1 cellular context compared by ENCODE assay signal in the genomic region with DNA sequence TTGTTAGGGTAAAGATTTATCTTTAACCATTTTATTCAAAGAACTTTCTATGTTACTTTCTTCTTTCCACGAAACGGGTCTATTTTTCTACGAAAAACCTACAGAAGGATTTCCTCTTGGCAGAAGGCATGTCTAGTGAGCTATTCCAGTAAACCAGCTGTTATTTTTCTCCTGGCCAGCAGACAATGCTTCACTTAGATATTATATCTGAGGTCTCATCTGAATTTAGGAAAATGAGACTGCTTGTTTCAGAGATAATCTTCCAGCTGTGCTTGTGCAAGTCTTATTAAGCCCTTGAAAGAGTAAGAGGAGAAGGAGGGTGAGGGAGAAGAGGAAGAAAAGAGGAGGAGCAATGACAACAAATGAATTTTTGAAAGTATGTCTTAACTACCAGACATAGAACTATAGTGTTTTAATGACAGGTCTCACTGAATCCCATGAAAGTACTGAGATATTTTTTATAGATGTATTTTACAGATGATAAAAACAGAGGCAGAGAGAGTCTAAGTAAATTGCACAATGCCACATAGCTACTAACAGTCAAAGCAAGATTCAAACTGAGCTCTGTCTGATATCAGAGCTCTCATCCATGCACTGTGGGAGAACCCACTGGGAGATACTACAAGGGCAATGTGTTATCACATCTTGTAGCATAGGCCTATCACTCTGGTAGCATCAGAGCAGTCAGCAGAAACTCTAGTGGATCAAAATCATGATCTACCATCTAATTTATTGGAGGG.
TF ChIP-seq lines count a peak whose summit lies in the region.

No MANE protein-coding gene starts in this region.

TF ChIP-seq in K562, 482 proteins besides CTCF, POLR2A, EP300 and RAD21 (continued from another document):
- TF ChIP-seq, protein P1, sequence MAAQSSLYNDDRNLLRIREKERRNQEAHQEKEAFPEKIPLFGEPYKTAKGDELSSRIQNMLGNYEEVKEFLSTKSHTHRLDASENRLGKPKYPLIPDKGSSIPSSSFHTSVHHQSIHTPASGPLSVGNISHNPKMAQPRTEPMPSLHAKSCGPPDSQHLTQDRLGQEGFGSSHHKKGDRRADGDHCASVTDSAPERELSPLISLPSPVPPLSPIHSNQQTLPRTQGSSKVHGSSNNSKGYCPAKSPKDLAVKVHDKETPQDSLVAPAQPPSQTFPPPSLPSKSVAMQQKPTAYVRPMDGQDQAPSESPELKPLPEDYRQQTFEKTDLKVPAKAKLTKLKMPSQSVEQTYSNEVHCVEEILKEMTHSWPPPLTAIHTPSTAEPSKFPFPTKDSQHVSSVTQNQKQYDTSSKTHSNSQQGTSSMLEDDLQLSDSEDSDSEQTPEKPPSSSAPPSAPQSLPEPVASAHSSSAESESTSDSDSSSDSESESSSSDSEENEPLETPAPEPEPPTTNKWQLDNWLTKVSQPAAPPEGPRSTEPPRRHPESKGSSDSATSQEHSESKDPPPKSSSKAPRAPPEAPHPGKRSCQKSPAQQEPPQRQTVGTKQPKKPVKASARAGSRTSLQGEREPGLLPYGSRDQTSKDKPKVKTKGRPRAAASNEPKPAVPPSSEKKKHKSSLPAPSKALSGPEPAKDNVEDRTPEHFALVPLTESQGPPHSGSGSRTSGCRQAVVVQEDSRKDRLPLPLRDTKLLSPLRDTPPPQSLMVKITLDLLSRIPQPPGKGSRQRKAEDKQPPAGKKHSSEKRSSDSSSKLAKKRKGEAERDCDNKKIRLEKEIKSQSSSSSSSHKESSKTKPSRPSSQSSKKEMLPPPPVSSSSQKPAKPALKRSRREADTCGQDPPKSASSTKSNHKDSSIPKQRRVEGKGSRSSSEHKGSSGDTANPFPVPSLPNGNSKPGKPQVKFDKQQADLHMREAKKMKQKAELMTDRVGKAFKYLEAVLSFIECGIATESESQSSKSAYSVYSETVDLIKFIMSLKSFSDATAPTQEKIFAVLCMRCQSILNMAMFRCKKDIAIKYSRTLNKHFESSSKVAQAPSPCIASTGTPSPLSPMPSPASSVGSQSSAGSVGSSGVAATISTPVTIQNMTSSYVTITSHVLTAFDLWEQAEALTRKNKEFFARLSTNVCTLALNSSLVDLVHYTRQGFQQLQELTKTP (IDR thresholded peaks at IDR 0.05; ENCODE audit: low read depth in 1 of 2, partially characterized antibody in 2 of 2): peak in 1 of 2 experiments; percentile 15
- TF ChIP-seq ZNF184 (CRISPR knock-in tag; IDR thresholded peaks at IDR 0.05) (no peak), MEIS2 (IDR thresholded peaks at IDR 0.05; ENCODE audit: partially characterized antibody) (peak; percentile 1), TAL1 (IDR thresholded peaks at IDR 0.05) (peak; percentile 68), ZSCAN32 (CRISPR knock-in tag; IDR thresholded peaks at IDR 0.05) (no peak), THAP7 (CRISPR knock-in tag; IDR thresholded peaks at IDR 0.05) (no peak), POLR2H (tag; IDR thresholded peaks at IDR 0.05; ENCODE audit: low read depth) (peak; percentile 36; the same call in 1 of the 2 replicates), ADNP (tag; IDR thresholded peaks at IDR 0.05) (no peak; the same call in 1 of the 2 replicates), ZNF318 (IDR thresholded peaks at IDR 0.05; ENCODE audit: borderline replicate concordance in 1 of 2, low read depth in 1 of 2) (peak in 1 of 2 experiments; percentile 51; a peak in 1 of 4 replicates), GATAD2A (IDR thresholded peaks at IDR 0.05) (peak; percentile 36; the same call in 1 of the 2 replicates), ZBTB40 (IDR thresholded peaks at IDR 0.05) (0 out of 2 replicates have a peak, but pooled peaks have one; percentile 13), ZBTB40 (CRISPR knock-in tag; IDR thresholded peaks at IDR 0.05) (no peak)
- TF ChIP-seq, protein P2, sequence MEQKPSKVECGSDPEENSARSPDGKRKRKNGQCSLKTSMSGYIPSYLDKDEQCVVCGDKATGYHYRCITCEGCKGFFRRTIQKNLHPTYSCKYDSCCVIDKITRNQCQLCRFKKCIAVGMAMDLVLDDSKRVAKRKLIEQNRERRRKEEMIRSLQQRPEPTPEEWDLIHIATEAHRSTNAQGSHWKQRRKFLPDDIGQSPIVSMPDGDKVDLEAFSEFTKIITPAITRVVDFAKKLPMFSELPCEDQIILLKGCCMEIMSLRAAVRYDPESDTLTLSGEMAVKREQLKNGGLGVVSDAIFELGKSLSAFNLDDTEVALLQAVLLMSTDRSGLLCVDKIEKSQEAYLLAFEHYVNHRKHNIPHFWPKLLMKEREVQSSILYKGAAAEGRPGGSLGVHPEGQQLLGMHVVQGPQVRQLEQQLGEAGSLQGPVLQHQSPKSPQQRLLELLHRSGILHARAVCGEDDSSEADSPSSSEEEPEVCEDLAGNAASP (IDR thresholded peaks at IDR 0.05): no peak
